ENCODE assay signal across 1 cellular context in the genomic region with DNA sequence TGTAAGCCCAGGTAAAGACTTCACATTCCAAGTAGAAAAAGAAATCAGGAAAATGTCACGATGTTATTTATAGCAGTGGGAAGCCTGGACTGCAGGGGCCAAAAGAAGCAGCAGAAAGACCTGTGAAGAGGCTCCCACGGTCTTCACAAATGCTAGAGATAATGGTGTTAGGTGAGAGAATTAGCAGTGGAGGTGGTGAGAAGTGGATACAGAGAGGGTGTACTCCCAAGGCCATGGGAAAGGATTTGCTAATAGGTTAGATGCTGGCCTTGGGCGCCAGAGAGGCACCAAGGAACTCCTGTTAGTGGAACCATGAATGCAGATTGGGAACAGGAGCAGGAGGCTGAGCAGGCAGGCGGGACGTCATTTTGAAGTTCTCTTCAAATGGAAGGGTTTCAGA.
TF ChIP-seq lines count a peak whose summit lies in the region.

No MANE protein-coding gene starts in this region.

TF ChIP-seq in H1, 55 proteins besides CTCF, POLR2A, EP300 and RAD21:
- TF ChIP-seq CBX5 (IDR thresholded peaks at IDR 0.05; ENCODE audit: low read depth, low read length), result no peak
- no peak for TF ChIP-seq CREB1 (IDR thresholded peaks at IDR 0.05)
- no peak for TF ChIP-seq CHD2 (IDR thresholded peaks at IDR 0.05; ENCODE audit: low read length)
- TF ChIP-seq NANOG (IDR thresholded peaks at IDR 0.05; ENCODE audit: insufficient read depth, low read depth, low read length, poor library complexity, severe bottlenecking), result no peak
